Comparison of ENCODE assay signal across 24 cellular contexts in the genomic region with DNA sequence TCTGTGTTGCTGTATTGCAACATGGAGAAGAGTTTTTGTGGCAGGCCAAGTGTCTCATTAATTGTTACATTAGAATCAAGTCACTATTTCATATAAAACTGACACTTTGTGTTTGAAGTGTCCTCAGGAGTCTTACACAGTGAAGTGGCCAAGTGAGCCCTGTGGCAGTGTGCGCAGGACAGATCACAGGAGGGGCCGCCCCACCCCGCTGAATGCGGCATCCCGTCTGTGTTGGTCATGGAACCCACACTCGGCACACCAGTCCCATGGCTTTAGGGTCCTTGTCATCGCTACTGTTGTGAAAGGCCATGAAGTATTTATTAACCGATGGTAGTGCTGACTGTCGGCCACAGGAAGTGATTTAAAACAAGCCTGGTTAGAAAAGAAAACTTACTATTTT.
"Had no signal": no experiment of that assay in that cellular context is flagged by ENCODE, and none has a peak within 500 bp of the region (broad histone marks: within the 10 kb centered on the region; RNA-seq: fewer than 3 reads in every experiment).

No MANE protein-coding gene starts in this region.

- H3K4me3 Mint-ChIP-seq: activated CD4-positive, alpha-beta memory T cell treated with anti-CD3 and anti-CD28 coated beads, Interleukin-2, amount 10 ng/mL, durations not matched to agents 7 days and 5 days; activated naive CD4-positive, alpha-beta T cell treated with anti-CD3 and anti-CD28 coated beads for 36 hours; activated naive CD8-positive, alpha-beta T cell treated with anti-CD3 and anti-CD28 coated beads, Interleukin-2, amount 10 ng/mL, durations not matched to agents 7 days and 5 days; activated T-cell treated with anti-CD3 and anti-CD28 coated beads, Interleukin-2, amount 50 U/mL, for 72 hours; natural killer cell treated with Interleukin-12 subunit alpha and Interleukin-12 subunit beta and Interleukin-15 and Interleukin-18, amount 100 ng/mL, for 72 hours; stimulated activated memory B cell treated with anti-CD40 and anti-IgM and Interleukin-4, amounts not matched to agents 10 μg/mL and 1 μg/mL and 100 μg/mL, for 72 hours; T-cell; type B pancreatic cell had no signal

- H3K9me3 Mint-ChIP-seq: activated CD4-positive, alpha-beta memory T cell treated with anti-CD3 and anti-CD28 coated beads, Interleukin-2, amount 10 ng/mL, durations not matched to agents 7 days and 5 days; activated naive CD4-positive, alpha-beta T cell treated with anti-CD3 and anti-CD28 coated beads for 36 hours; activated naive CD8-positive, alpha-beta T cell treated with anti-CD3 and anti-CD28 coated beads, Interleukin-2, amount 10 ng/mL, durations not matched to agents 7 days and 5 days; activated T-cell treated with anti-CD3 and anti-CD28 coated beads, Interleukin-2, amount 50 U/mL, for 72 hours; natural killer cell treated with Interleukin-12 subunit alpha and Interleukin-12 subunit beta and Interleukin-15 and Interleukin-18, amount 100 ng/mL, for 72 hours; stimulated activated memory B cell treated with anti-CD40 and anti-IgM and Interleukin-4, amounts not matched to agents 10 μg/mL and 1 μg/mL and 100 μg/mL, for 72 hours; T-cell; type B pancreatic cell had no signal

- H3K9me3 ChIP-seq: stomach, vagina had no signal

- H3K36me3 ChIP-seq: cardiac muscle cell, vagina had no signal

- H3K4me3 ChIP-seq: cardiac muscle cell, lung, smooth muscle cell, stomach, vagina had no signal

- H3K9ac ChIP-seq: parathyroid adenoma had no signal

- FAIRE-seq: kidney had no signal

- H3K27ac ChIP-seq: cardiac muscle cell, epithelial cell of prostate, parathyroid adenoma, stomach, vagina had no signal

- H3K79me2 ChIP-seq: parathyroid adenoma had no signal

- H3K27me3 Mint-ChIP-seq: activated CD4-positive, alpha-beta memory T cell treated with anti-CD3 and anti-CD28 coated beads, Interleukin-2, amount 10 ng/mL, durations not matched to agents 7 days and 5 days; activated naive CD8-positive, alpha-beta T cell treated with anti-CD3 and anti-CD28 coated beads, Interleukin-2, amount 10 ng/mL, durations not matched to agents 7 days and 5 days; natural killer cell treated with Interleukin-12 subunit alpha and Interleukin-12 subunit beta and Interleukin-15 and Interleukin-18, amount 100 ng/mL, for 72 hours; stimulated activated memory B cell treated with anti-CD40 and anti-IgM and Interleukin-4, amounts not matched to agents 10 μg/mL and 1 μg/mL and 100 μg/mL, for 72 hours; T-cell; type B pancreatic cell had no signal

- H3K27ac Mint-ChIP-seq: activated CD4-positive, alpha-beta memory T cell treated with anti-CD3 and anti-CD28 coated beads, Interleukin-2, amount 10 ng/mL, durations not matched to agents 7 days and 5 days; activated naive CD4-positive, alpha-beta T cell treated with anti-CD3 and anti-CD28 coated beads for 36 hours; activated naive CD8-positive, alpha-beta T cell treated with anti-CD3 and anti-CD28 coated beads, Interleukin-2, amount 10 ng/mL, durations not matched to agents 7 days and 5 days; activated T-cell treated with anti-CD3 and anti-CD28 coated beads, Interleukin-2, amount 50 U/mL, for 72 hours; natural killer cell treated with Interleukin-12 subunit alpha and Interleukin-12 subunit beta and Interleukin-15 and Interleukin-18, amount 100 ng/mL, for 72 hours; stimulated activated memory B cell treated with anti-CD40 and anti-IgM and Interleukin-4, amounts not matched to agents 10 μg/mL and 1 μg/mL and 100 μg/mL, for 72 hours; T-cell; type B pancreatic cell had no signal

- H2AFZ ChIP-seq: parathyroid adenoma had no signal

- DNase-seq: activated CD4-positive, alpha-beta memory T cell treated with anti-CD3 and anti-CD28 coated beads, Interleukin-2, amount 10 ng/mL, durations not matched to agents 7 days and 5 days; activated CD4-positive, alpha-beta T cell treated with anti-CD3 and anti-CD28 coated beads for 4 hours; activated CD4-positive, CD25-positive, alpha-beta regulatory T cell; activated effector memory CD4-positive, alpha-beta T cell treated with Interleukin-2 at 50 U/mL for 16 hours; activated naive CD4-positive, alpha-beta T cell treated with anti-CD3 and anti-CD28 coated beads for 36 hours; activated naive CD8-positive, alpha-beta T cell treated with anti-CD3 and anti-CD28 coated beads, Interleukin-2, amount 10 ng/mL, durations not matched to agents 7 days and 5 days; activated T-cell treated with anti-CD3 and anti-CD28 coated beads, Interleukin-2, amount 50 U/mL, for 72 hours; amniotic stem cell; cortex of kidney; kidney; nucleus accumbens; stimulated activated CD4-positive, alpha-beta T cell treated with anti-CD3 and anti-CD28 coated beads, Interleukin-15, amount 100 ng/mL, for 24 hours; stomach; T-cell; T-helper 9 cell had no signal

- H3K4me1 ChIP-seq: parathyroid adenoma, vagina had no signal

- H3K27me3 ChIP-seq: cardiac muscle cell, stomach, vagina had no signal

- H3K4me2 ChIP-seq: smooth muscle cell had no signal
